Comparison of ENCODE assay signal across 26 cellular contexts in the genomic region with DNA sequence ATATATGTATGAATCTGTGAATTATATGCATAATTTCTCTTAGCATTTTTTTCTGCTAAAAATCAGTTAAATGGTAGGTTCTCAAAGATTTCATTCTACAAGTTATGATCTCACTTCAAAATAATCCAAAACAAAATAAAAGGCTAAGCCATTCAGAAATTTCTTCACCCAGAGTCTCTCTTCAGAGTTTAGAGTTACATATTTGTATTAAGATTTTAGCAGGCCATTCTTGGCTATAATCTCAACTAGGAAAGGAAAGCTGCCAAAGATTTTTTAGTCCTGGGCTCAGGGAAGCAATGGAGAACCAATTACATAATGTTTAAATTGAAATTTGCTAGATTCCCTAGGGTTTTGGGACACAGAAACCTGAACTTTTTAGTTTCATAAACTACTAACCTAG.
"Had no signal": no experiment of that assay in that cellular context is flagged by ENCODE, and none has a peak within 500 bp of the region (broad histone marks: within the 10 kb centered on the region; RNA-seq: fewer than 3 reads in every experiment).

No MANE protein-coding gene starts in this region.

- H3K9me3 Mint-ChIP-seq: activated B cell treated with CpG ODN at 0.5 μM for 24 hours; activated CD8-positive, alpha-beta T cell treated with anti-CD3 and anti-CD28 coated beads for 36 hours; activated naive CD8-positive, alpha-beta T cell treated with anti-CD3 and anti-CD28 coated beads, Interleukin-2, amount 10 ng/mL, durations not matched to agents 7 days and 5 days; dendritic cell treated with granulocyte-macrophage colony-stimulating factor and Interleukin-4, amounts not matched to agents 40 ng/mL and 50 ng/mL, for 4 days; stimulated activated naive B cell treated with anti-CD40 and anti-IgM and Interleukin-4, amounts not matched to agents 10 μg/mL and 1 μg/mL and 100 μg/mL, for 72 hours; T-helper 2 cell treated with Interferon-gamma antibody and Interleukin-4, amounts not matched to agents 5 μg/mL and 100 μg/mL, for 36 hours had no signal

- H3K36me3 ChIP-seq: gastrocnemius medialis, neutrophil, pancreas, right lobe of liver, tibial artery had no signal

- H3K27ac ChIP-seq: gastrocnemius medialis, neutrophil, pancreas, right lobe of liver, tibial artery had no signal

- H3K4me1 ChIP-seq: gastrocnemius medialis, pancreas, right lobe of liver had no signal

- H3K4me3 ChIP-seq: gastrocnemius medialis, lung, pancreas, right lobe of liver, tibial artery had no signal

- H3K4me1 Mint-ChIP-seq: activated B cell treated with CpG ODN at 0.5 μM for 24 hours; activated naive CD8-positive, alpha-beta T cell treated with anti-CD3 and anti-CD28 coated beads, Interleukin-2, amount 10 ng/mL, durations not matched to agents 7 days and 5 days; activated T-helper 17 cell treated with anti-CD3 and anti-CD28 coated beads, Interleukin-2, amount 50 U/mL, for 72 hours; stimulated activated naive B cell treated with anti-CD40 and anti-IgM and Interleukin-4, amounts not matched to agents 10 μg/mL and 1 μg/mL and 100 μg/mL, for 72 hours had no signal

- H3K27ac Mint-ChIP-seq: activated B cell treated with CpG ODN at 0.5 μM for 24 hours; activated CD8-positive, alpha-beta T cell treated with anti-CD3 and anti-CD28 coated beads for 36 hours; activated naive CD8-positive, alpha-beta T cell treated with anti-CD3 and anti-CD28 coated beads, Interleukin-2, amount 10 ng/mL, durations not matched to agents 7 days and 5 days; activated T-helper 17 cell treated with anti-CD3 and anti-CD28 coated beads, Interleukin-2, amount 50 U/mL, for 72 hours; dendritic cell treated with granulocyte-macrophage colony-stimulating factor and Interleukin-4, amounts not matched to agents 40 ng/mL and 50 ng/mL, for 4 days; natural killer cell treated with Interleukin-12 subunit alpha and Interleukin-12 subunit beta and Interleukin-15 and Interleukin-18, amount 100 ng/mL, for 72 hours; stimulated activated naive B cell treated with anti-CD40 and anti-IgM and Interleukin-4, amounts not matched to agents 10 μg/mL and 1 μg/mL and 100 μg/mL, for 72 hours; T-helper 2 cell treated with Interferon-gamma antibody and Interleukin-4, amounts not matched to agents 5 μg/mL and 100 μg/mL, for 36 hours had no signal

- H3K36me3 Mint-ChIP-seq: activated naive CD8-positive, alpha-beta T cell treated with anti-CD3 and anti-CD28 coated beads, Interleukin-2, amount 10 ng/mL, durations not matched to agents 7 days and 5 days; natural killer cell treated with Interleukin-12 subunit alpha and Interleukin-12 subunit beta and Interleukin-15 and Interleukin-18, amount 100 ng/mL, for 72 hours; stimulated activated naive B cell treated with anti-CD40 and anti-IgM and Interleukin-4, amounts not matched to agents 10 μg/mL and 1 μg/mL and 100 μg/mL, for 72 hours had no signal

- DNase-seq: activated B cell treated with CpG ODN at 0.5 μM for 24 hours; activated CD4-positive, alpha-beta T cell treated with anti-CD3 and anti-CD28 coated beads for 4 hours; activated CD8-positive, alpha-beta T cell treated with anti-CD3 and anti-CD28 coated beads for 36 hours; activated naive CD4-positive, alpha-beta T cell; activated naive CD8-positive, alpha-beta T cell treated with anti-CD3 and anti-CD28 coated beads, Interleukin-2, amount 10 ng/mL, durations not matched to agents 7 days and 5 days; activated T-cell treated with anti-CD3 and anti-CD28 coated beads, Interleukin-2, amount 50 U/mL, for 1 hour; anterior cingulate cortex; cerebellar nuclear complex; effector CD8-positive, alpha-beta T cell; gastrocnemius medialis; head of caudate nucleus; kidney; pancreas; right lobe of liver; stimulated activated naive B cell treated with anti-CD40 and anti-IgM and Interleukin-4, amounts not matched to agents 10 μg/mL and 1 μg/mL and 100 μg/mL, for 72 hours; substantia nigra; tibial artery had no signal

- ATAC-seq: activated CD8-positive, alpha-beta T cell treated with anti-CD3 and anti-CD28 coated beads for 36 hours; activated T-helper 17 cell treated with anti-CD3 and anti-CD28 coated beads, Interleukin-2, amount 50 U/mL, for 72 hours; gastrocnemius medialis; left lobe of liver; natural killer cell treated with Interleukin-12 subunit alpha and Interleukin-12 subunit beta and Interleukin-15 and Interleukin-18, amount 100 ng/mL, for 72 hours; pancreas; right lobe of liver; stimulated activated naive B cell treated with anti-CD40 and anti-IgM and Interleukin-4, amounts not matched to agents 10 μg/mL and 1 μg/mL and 100 μg/mL, for 72 hours had no signal

- H3K27me3 Mint-ChIP-seq: activated B cell treated with CpG ODN at 0.5 μM for 24 hours; activated CD8-positive, alpha-beta T cell treated with anti-CD3 and anti-CD28 coated beads for 36 hours; activated naive CD8-positive, alpha-beta T cell treated with anti-CD3 and anti-CD28 coated beads, Interleukin-2, amount 10 ng/mL, durations not matched to agents 7 days and 5 days; activated T-helper 17 cell treated with anti-CD3 and anti-CD28 coated beads, Interleukin-2, amount 50 U/mL, for 72 hours; dendritic cell treated with granulocyte-macrophage colony-stimulating factor and Interleukin-4, amounts not matched to agents 40 ng/mL and 50 ng/mL, for 4 days; natural killer cell treated with Interleukin-12 subunit alpha and Interleukin-12 subunit beta and Interleukin-15 and Interleukin-18, amount 100 ng/mL, for 72 hours; stimulated activated naive B cell treated with anti-CD40 and anti-IgM and Interleukin-4, amounts not matched to agents 10 μg/mL and 1 μg/mL and 100 μg/mL, for 72 hours had no signal

- FAIRE-seq: bronchial epithelial cell, endothelial cell of umbilical vein, kidney, pancreas had no signal

- H3K4me3 Mint-ChIP-seq: activated B cell treated with CpG ODN at 0.5 μM for 24 hours; activated CD8-positive, alpha-beta T cell treated with anti-CD3 and anti-CD28 coated beads for 36 hours; activated naive CD8-positive, alpha-beta T cell treated with anti-CD3 and anti-CD28 coated beads, Interleukin-2, amount 10 ng/mL, durations not matched to agents 7 days and 5 days; activated T-helper 17 cell treated with anti-CD3 and anti-CD28 coated beads, Interleukin-2, amount 50 U/mL, for 72 hours; dendritic cell treated with granulocyte-macrophage colony-stimulating factor and Interleukin-4, amounts not matched to agents 40 ng/mL and 50 ng/mL, for 4 days; natural killer cell treated with Interleukin-12 subunit alpha and Interleukin-12 subunit beta and Interleukin-15 and Interleukin-18, amount 100 ng/mL, for 72 hours; stimulated activated naive B cell treated with anti-CD40 and anti-IgM and Interleukin-4, amounts not matched to agents 10 μg/mL and 1 μg/mL and 100 μg/mL, for 72 hours; T-helper 2 cell treated with Interferon-gamma antibody and Interleukin-4, amounts not matched to agents 5 μg/mL and 100 μg/mL, for 36 hours had no signal

- H3K9me3 ChIP-seq: gastrocnemius medialis, neutrophil, pancreas, right lobe of liver, tibial artery had no signal

- H3K27me3 ChIP-seq: gastrocnemius medialis, neutrophil, pancreas, right lobe of liver, tibial artery had no signal
